Comparison of ENCODE assay signal across 19 cellular contexts in the genomic region with DNA sequence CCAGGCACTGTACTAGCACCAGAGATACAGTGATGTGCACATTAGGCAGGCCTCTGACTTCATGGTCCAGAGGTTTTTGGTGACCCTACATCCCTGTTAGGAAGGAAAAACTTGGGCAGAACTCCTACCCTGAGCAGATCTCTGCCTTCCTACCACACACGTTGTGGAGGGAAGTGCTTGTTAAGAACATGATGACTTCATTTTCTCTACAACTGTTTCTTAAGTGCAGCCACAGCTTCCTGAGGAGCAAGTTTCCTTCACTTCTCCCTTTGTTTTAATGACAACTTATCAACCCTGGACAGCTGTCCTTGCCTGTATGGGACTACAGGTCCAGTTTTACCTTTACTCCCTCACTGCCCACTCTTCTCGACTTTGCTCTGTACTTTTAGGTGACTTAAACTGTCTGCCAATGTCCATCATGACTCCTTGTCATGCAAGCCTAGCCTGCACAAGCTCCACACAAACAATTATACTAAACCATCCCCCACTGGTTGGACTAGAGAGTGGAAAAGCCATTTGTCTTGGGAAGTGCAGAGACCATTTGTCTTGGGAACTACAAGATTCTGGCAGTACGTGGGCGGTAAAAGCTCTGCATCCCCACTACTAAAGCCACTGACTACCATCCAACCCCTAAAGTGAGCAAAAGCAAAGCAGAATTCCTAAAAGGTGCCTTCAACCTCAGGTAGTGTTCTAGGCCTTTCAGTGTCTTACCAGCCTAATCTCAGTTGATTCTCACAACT.
DNase-seq lines count a peak whose midpoint lies in the region; ATAC-seq, FAIRE-seq and TF ChIP-seq lines count a peak whose summit lies in the region.
"Had no signal": no experiment of that assay in that cellular context is flagged by ENCODE, and none has a peak within 500 bp of the region (broad histone marks: within the 10 kb centered on the region; RNA-seq: fewer than 3 reads in every experiment).

No MANE protein-coding gene starts in this region.

- H2AFZ ChIP-seq in astrocyte (ENCODE audit: low read depth, low read length): peak overlapping the region; percentile 13

- H3K27me3 ChIP-seq in astrocyte (ENCODE audit: insufficient read depth, low read length): no peaks in the 10 kb centered on the region

- H3K36me3 Mint-ChIP-seq in astrocyte (ENCODE audit: low read depth, unreplicated experiment) (no peaks in the 10 kb centered on the region), nephron progenitor cell (ENCODE audit: low read depth) (no peaks in the 10 kb centered on the region), WTC11 (no peaks in the 10 kb centered on the region)
- H3K36me3 Mint-ChIP-seq: CD14-positive monocyte; CD8-positive, alpha-beta T cell had no signal

- CTCF ChIA-PET in HEK293 (lab: Yijun Ruan, JAX): no interaction called here
- CTCF ChIA-PET in WTC11 (lab: Charles Lee): no interaction called here

- H3K4me2 ChIP-seq in astrocyte (ENCODE audit: low read length): no peak overlapping the region
- H3K4me2 ChIP-seq: A549 had no signal

- H3K27me3 Mint-ChIP-seq in astrocyte (ENCODE audit: low read depth, unreplicated experiment) (no peaks in the 10 kb centered on the region), nephron progenitor cell (ENCODE audit: low read depth, poor library complexity) (peaks cover 5% of the 10 kb centered on the region), WTC11 (ENCODE audit: low read depth) (peaks cover 2% of the 10 kb centered on the region; the same call in 1 of the 2 replicates)

- H3K4me1 ChIP-seq in HEK293 (ENCODE audit: control insufficient read depth, insufficient read depth, low read length) (no peaks in the 10 kb centered on the region), astrocyte (ENCODE audit: insufficient read depth, low read length) (peaks cover 18% of the 10 kb centered on the region)
- H3K4me1 ChIP-seq: A549 had no signal

- ATAC-seq in Right ventricle myocardium inferior (no peak), GM19328 (IDR thresholded peaks at IDR 0.05; ENCODE audit: unreplicated experiment) (no peak), WTC11 (no peak)
- ATAC-seq: A549; CD8-positive, alpha-beta T cell had no signal

- H4K20me1 ChIP-seq in astrocyte (ENCODE audit: insufficient read depth, low read length): no peaks in the 10 kb centered on the region

- H3K9ac ChIP-seq in astrocyte (ENCODE audit: low read length): no peak overlapping the region

- no peak overlapping the region for H3K27ac ChIP-seq in HEK293 (ENCODE audit: extremely low read depth, low read depth, low read length)
- no peak overlapping the region for H3K27ac ChIP-seq in astrocyte (ENCODE audit: low read depth, low read length)
- H3K27ac ChIP-seq: A549 had no signal

- H3K79me2 ChIP-seq in astrocyte (ENCODE audit: insufficient read depth, low read length): no peaks in the 10 kb centered on the region

- H3K27ac Mint-ChIP-seq in astrocyte (ENCODE audit: unreplicated experiment) (peak overlapping the region; percentile 2), nephron progenitor cell (peak overlapping the region; percentile 7), WTC11 (no peak overlapping the region)
- H3K27ac Mint-ChIP-seq: CD8-positive, alpha-beta T cell had no signal

- intact Hi-C loops in Right ventricle myocardium inferior (cut with DNase I): no loop called here

- H3K4me3 ChIP-seq in HEK293 (ENCODE audit: low read depth, low read length): no peak overlapping the region
- no peak overlapping the region for H3K4me3 ChIP-seq in astrocyte (ENCODE audit: insufficient read depth, low read depth, low read length)
- H3K4me3 ChIP-seq in fibroblast of pulmonary artery (replicated peaks; ENCODE audit: low read depth, low read length): no peak overlapping the region
- H3K4me3 ChIP-seq: A549 had no signal

- DNase-seq in astrocyte (ENCODE audit: low read depth) (peak; percentile 72), fibroblast of pulmonary artery (ENCODE audit: low read depth) (peak; percentile 29), nephron progenitor cell (no peak), frontal cortex (ENCODE audit: low spot score in 2 of 2) (no peak), Right ventricle myocardium inferior (ENCODE audit: missing footprints) (no peak), WTC11 (ENCODE audit: low spot score) (no peak)
- DNase-seq: CD8-positive, alpha-beta T cell; COR-L47; DMS153; DMS79 treated with DMSO at 0.1 percent for 48 hours; EL; H7 had no signal

- H3K9me3 Mint-ChIP-seq in astrocyte (ENCODE audit: unreplicated experiment): no peaks in the 10 kb centered on the region
- no peaks in the 10 kb centered on the region for H3K9me3 Mint-ChIP-seq in nephron progenitor cell
- no peaks in the 10 kb centered on the region for H3K9me3 Mint-ChIP-seq in WTC11
- H3K9me3 Mint-ChIP-seq: CD8-positive, alpha-beta T cell had no signal

- H3K9me3 ChIP-seq in HEK293 (ENCODE audit: control insufficient read depth, insufficient read depth, low read depth, low read length): no peaks in the 10 kb centered on the region
- H3K9me3 ChIP-seq in astrocyte (ENCODE audit: insufficient read depth, low read depth, low read length): no peaks in the 10 kb centered on the region
- H3K9me3 ChIP-seq: A549 had no signal

- POLR2A ChIA-PET in HEK293 (lab: Yijun Ruan, JAX) (no interaction called here), WTC11 (lab: Charles Lee) (no interaction called here)

- H3K36me3 ChIP-seq in HEK293 (ENCODE audit: control insufficient read depth in 2 of 2, insufficient read depth in 1 of 2, low read length in 2 of 2) (no peaks in the 10 kb centered on the region), astrocyte (ENCODE audit: insufficient read depth, low read length) (no peaks in the 10 kb centered on the region)

- FAIRE-seq in astrocyte (lab: Jason Lieb, UNC) (peak; percentile 9), frontal cortex (lab: Jason Lieb, UNC) (no peak)
- FAIRE-seq: A549, D721Med, G401.6, GM12891 had no signal

- H3K4me3 Mint-ChIP-seq in astrocyte (ENCODE audit: unreplicated experiment): no peak overlapping the region
- no peak overlapping the region for H3K4me3 Mint-ChIP-seq in nephron progenitor cell
- H3K4me3 Mint-ChIP-seq in WTC11: no peak overlapping the region
- H3K4me3 Mint-ChIP-seq: CD14-positive monocyte; CD8-positive, alpha-beta T cell had no signal

- no peak for TF ChIP-seq CTCF in HEK293 (tag by site-specific recombination; IDR thresholded peaks at IDR 0.05)
- TF ChIP-seq CTCF in astrocyte (IDR thresholded peaks at IDR 0.05; ENCODE audit: insufficient read depth, low read depth, low read length): no peak
- no peak for TF ChIP-seq CTCF in fibroblast of pulmonary artery (IDR thresholded peaks at IDR 0.05; ENCODE audit: low read length, missing control alignments)
- no peak for TF ChIP-seq CTCF in nephron progenitor cell (IDR thresholded peaks at IDR 0.05)
- TF ChIP-seq CTCF in WTC11 (IDR thresholded peaks at IDR 0.05): no peak

- H3K4me1 Mint-ChIP-seq in astrocyte (ENCODE audit: low read depth, unreplicated experiment) (peaks cover 25% of the 10 kb centered on the region), nephron progenitor cell (peaks cover 37% of the 10 kb centered on the region), WTC11 (peaks cover 12% of the 10 kb centered on the region; the same call in 1 of the 2 replicates)
- H3K4me1 Mint-ChIP-seq: CD14-positive monocyte had no signal

TF ChIP-seq in HEK293, 187 proteins besides CTCF, POLR2A, EP300 and RAD21:
- TF ChIP-seq ZFHX2 (tag by site-specific recombination; conservative IDR thresholded peaks at IDR 0.05) (0 out of 2 replicates have a peak, but pooled peaks have one; percentile 7), SETDB1 (IDR thresholded peaks at IDR 0.05; ENCODE audit: insufficient read length, low read length) (no peak), ZNF311 (tag by site-specific recombination; IDR thresholded peaks at IDR 0.05; ENCODE audit: borderline replicate concordance) (no peak)
TF ChIP-seq in HEK293: peak in this region for 1.

TF ChIP-seq in WTC11, 78 proteins besides CTCF, POLR2A, EP300 and RAD21 (continues in another document):
- TF ChIP-seq, protein P1, sequence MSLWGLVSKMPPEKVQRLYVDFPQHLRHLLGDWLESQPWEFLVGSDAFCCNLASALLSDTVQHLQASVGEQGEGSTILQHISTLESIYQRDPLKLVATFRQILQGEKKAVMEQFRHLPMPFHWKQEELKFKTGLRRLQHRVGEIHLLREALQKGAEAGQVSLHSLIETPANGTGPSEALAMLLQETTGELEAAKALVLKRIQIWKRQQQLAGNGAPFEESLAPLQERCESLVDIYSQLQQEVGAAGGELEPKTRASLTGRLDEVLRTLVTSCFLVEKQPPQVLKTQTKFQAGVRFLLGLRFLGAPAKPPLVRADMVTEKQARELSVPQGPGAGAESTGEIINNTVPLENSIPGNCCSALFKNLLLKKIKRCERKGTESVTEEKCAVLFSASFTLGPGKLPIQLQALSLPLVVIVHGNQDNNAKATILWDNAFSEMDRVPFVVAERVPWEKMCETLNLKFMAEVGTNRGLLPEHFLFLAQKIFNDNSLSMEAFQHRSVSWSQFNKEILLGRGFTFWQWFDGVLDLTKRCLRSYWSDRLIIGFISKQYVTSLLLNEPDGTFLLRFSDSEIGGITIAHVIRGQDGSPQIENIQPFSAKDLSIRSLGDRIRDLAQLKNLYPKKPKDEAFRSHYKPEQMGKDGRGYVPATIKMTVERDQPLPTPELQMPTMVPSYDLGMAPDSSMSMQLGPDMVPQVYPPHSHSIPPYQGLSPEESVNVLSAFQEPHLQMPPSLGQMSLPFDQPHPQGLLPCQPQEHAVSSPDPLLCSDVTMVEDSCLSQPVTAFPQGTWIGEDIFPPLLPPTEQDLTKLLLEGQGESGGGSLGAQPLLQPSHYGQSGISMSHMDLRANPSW (CRISPR knock-in tag; conservative IDR thresholded peaks at IDR 0.05; ENCODE audit: low read depth): no peak
- TF ChIP-seq FOXK1 (CRISPR knock-in tag; IDR thresholded peaks at IDR 0.05): no peak
- TF ChIP-seq, protein P2, sequence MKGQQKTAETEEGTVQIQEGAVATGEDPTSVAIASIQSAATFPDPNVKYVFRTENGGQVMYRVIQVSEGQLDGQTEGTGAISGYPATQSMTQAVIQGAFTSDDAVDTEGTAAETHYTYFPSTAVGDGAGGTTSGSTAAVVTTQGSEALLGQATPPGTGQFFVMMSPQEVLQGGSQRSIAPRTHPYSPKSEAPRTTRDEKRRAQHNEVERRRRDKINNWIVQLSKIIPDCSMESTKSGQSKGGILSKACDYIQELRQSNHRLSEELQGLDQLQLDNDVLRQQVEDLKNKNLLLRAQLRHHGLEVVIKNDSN (CRISPR knock-in tag; IDR thresholded peaks at IDR 0.05): no peak
- TF ChIP-seq NR1H2 (CRISPR knock-in tag; IDR thresholded peaks at IDR 0.05): no peak

Comparison
In these comparisons a context has a peak if more than half of its experiments do, and no peak if none do; other contexts are left out.
1. DNase-seq: peak in astrocyte (single experiment) and fibroblast of pulmonary artery (single experiment); none in nephron progenitor cell (single experiment), frontal cortex (0 of 2), Right ventricle myocardium inferior (single experiment) and WTC11 (single experiment).